In the genomic region with DNA sequence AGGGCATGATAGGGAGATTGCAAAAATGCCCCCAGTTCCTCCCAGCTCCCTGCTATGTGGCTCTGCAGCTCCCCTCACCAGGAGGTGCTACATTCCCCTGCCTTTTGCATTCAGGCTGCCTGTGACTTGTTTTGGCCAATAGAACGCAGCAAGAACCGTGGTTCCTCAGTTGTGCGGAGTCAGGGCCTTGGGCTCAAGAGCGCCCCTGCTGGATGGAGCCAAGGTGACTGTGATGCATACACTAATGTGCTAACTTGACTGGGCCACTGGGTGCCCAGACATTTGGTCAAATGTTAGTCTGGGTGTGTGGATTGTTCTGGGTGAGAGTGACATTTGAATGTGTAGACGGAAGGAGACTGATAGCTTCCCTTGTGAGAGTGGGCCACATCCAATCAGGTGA, we compare ENCODE assay signal across 11 cellular contexts.
DNase-seq lines count a peak whose midpoint lies in the region; ATAC-seq and TF ChIP-seq lines count a peak whose summit lies in the region.
"Had no signal": no experiment of that assay in that cellular context is flagged by ENCODE, and none has a peak within 500 bp of the region (broad histone marks: within the 10 kb centered on the region; RNA-seq: fewer than 3 reads in every experiment).

No MANE protein-coding gene starts in this region.

- H3K4me1 ChIP-seq in cardiac muscle cell (ENCODE audit: low read depth) (no peaks in the 10 kb centered on the region), MM.1S (ENCODE audit: low read length) (no peaks in the 10 kb centered on the region)
- H3K4me1 ChIP-seq: ascending aorta had no signal

- no peak overlapping the region for H3K9ac ChIP-seq in MM.1S (ENCODE audit: low read length)

- H3K36me3 ChIP-seq in cardiac muscle cell = no peaks in the 10 kb centered on the region
- H3K36me3 ChIP-seq in MM.1S (replicated peaks; ENCODE audit: insufficient read depth, low read length) = no peaks in the 10 kb centered on the region
- H3K36me3 ChIP-seq: ascending aorta had no signal

- H3K36me3 Mint-ChIP-seq in type B pancreatic cell = no peaks in the 10 kb centered on the region

- H3K79me2 ChIP-seq in MM.1S (ENCODE audit: low read length) = no peaks in the 10 kb centered on the region

- no peak for DNase-seq in cardiac muscle cell (ENCODE audit: low read depth in 1 of 2, low spot score in 1 of 2)
- no peak for DNase-seq in left ventricle myocardium superior
- DNase-seq in MM.1S = no peak
- no peak for DNase-seq in choroid plexus epithelial cell (ENCODE audit: low read depth)
- no peak for DNase-seq in type B pancreatic cell (ENCODE audit: extremely low spot score, unreplicated experiment)
- no peak for DNase-seq in GF-D8 (lab: John Stamatoyannopoulos, UW)
- DNase-seq in NCI-H1436 (lab: John Stamatoyannopoulos, UW) = no peak
- DNase-seq in NCI-H1417 treated with DMSO at 0.1 percent for 48 hours (lab: John Stamatoyannopoulos, UW) = no peak
- DNase-seq: activated effector memory CD4-positive, alpha-beta T cell treated with Interleukin-2 at 50 U/mL for 16 hours; foreskin fibroblast had no signal

- H3K27me3 Mint-ChIP-seq in type B pancreatic cell = peaks cover 7% of the 10 kb centered on the region

- TF ChIP-seq CTCF in cardiac muscle cell (IDR thresholded peaks at IDR 0.05; ENCODE audit: low read depth, low read length) (peak; percentile 5), MM.1S (IDR thresholded peaks at IDR 0.05; ENCODE audit: low read length) (peak; percentile 28), choroid plexus epithelial cell (conservative IDR thresholded peaks at IDR 0.05; ENCODE audit: low read depth, low read length) (peak; percentile 17), type B pancreatic cell (conservative IDR thresholded peaks at IDR 0.05) (peak; percentile 53)

- H3K4me2 ChIP-seq in MM.1S (ENCODE audit: low read depth, low read length) = no peak overlapping the region

- H3K27ac ChIP-seq in cardiac muscle cell = no peak overlapping the region
- H3K27ac ChIP-seq in MM.1S (ENCODE audit: low read length) = no peak overlapping the region
- H3K27ac ChIP-seq: ascending aorta had no signal

- no peaks in the 10 kb centered on the region for H3K9me3 ChIP-seq in cardiac muscle cell (ENCODE audit: low read depth)
- H3K9me3 ChIP-seq in MM.1S (replicated peaks; ENCODE audit: insufficient read depth, low read length) = no peaks in the 10 kb centered on the region
- H3K9me3 ChIP-seq: ascending aorta had no signal

- no peak overlapping the region for H3K4me3 Mint-ChIP-seq in type B pancreatic cell

- H3K4me3 ChIP-seq in cardiac muscle cell = no peak overlapping the region
- no peak overlapping the region for H3K4me3 ChIP-seq in MM.1S (ENCODE audit: low read length)
- no peak overlapping the region for H3K4me3 ChIP-seq in choroid plexus epithelial cell (ENCODE audit: low read depth, low read length)
- H3K4me3 ChIP-seq: ascending aorta had no signal

- no peaks in the 10 kb centered on the region for H3K9me2 ChIP-seq in MM.1S (replicated peaks; ENCODE audit: insufficient read depth, low read length)

- intact Hi-C loops in left ventricle myocardium superior (cut with micrococcal nuclease) = no loop called here

- no peaks in the 10 kb centered on the region for H4K20me1 ChIP-seq in MM.1S (ENCODE audit: insufficient read depth, low read length)

- ATAC-seq in left ventricle myocardium superior = no peak

- H3K27me3 ChIP-seq in cardiac muscle cell (no peaks in the 10 kb centered on the region), MM.1S (replicated peaks; ENCODE audit: insufficient read depth, low read length) (no peaks in the 10 kb centered on the region)
- H3K27me3 ChIP-seq: ascending aorta had no signal

- H3F3A ChIP-seq in MM.1S (ENCODE audit: insufficient read depth, low read length) = no peaks in the 10 kb centered on the region

- H2AFZ ChIP-seq in MM.1S (ENCODE audit: low read length) = no peak overlapping the region

- H3K27ac Mint-ChIP-seq in type B pancreatic cell = no peak overlapping the region

- no peaks in the 10 kb centered on the region for H3K4me1 Mint-ChIP-seq in type B pancreatic cell (ENCODE audit: unreplicated experiment)

- H3K9me3 Mint-ChIP-seq in type B pancreatic cell = no peaks in the 10 kb centered on the region
